In the genomic region with DNA sequence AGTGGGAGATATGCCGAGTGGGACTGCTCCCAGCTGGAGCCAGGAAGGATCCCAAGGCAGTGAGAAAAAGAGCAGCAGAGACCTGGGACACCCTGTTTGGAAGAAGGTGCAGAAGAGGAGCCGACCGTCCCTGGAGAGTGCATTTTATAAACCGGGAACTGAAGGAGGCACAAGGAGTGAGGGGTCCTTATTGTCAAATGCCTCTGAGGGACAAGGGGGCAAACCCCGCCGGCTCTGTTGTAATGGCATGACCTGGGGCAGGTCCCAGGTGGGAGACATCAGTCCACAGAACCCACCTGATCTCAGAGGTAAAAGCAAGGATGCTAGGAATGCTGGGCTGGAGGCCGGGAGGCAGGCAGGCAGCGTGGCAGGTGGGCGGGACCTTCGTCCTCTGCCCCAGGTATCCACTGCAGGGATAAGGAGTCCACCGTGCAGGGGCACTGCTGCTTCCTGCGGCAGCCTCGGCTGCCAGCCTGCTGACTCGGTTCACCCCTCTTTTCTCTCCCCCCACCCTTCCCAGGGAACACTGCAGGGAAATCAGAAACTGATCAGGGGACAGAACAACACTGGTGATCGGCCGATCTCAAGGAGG, we compare ENCODE assay signal across 37 cellular contexts.
"Had no signal": no experiment of that assay in that cellular context is flagged by ENCODE, and none has a peak within 500 bp of the region (broad histone marks: within the 10 kb centered on the region; RNA-seq: fewer than 3 reads in every experiment).

No MANE protein-coding gene starts in this region.

- H3K4me3 ChIP-seq: Peyer's patch had no signal

- H3K27ac ChIP-seq: KMS-11, Peyer's patch, VCaP had no signal

- H3K4me1 Mint-ChIP-seq: activated B cell treated with CpG ODN at 0.5 μM for 24 hours; activated CD4-positive, alpha-beta memory T cell treated with anti-CD3 and anti-CD28 coated beads, Interleukin-2, amount 10 ng/mL, durations not matched to agents 7 days and 5 days; activated naive CD4-positive, alpha-beta T cell treated with anti-CD3 and anti-CD28 coated beads, Interleukin-2, amount 50 U/mL, for 24 hours; activated naive CD8-positive, alpha-beta T cell treated with anti-CD3 and anti-CD28 coated beads, Interleukin-2, amount 50 U/mL, for 24 hours had no signal

- H3K9me3 Mint-ChIP-seq: activated CD4-positive, alpha-beta memory T cell treated with anti-CD3 and anti-CD28 coated beads, Interleukin-2, amount 10 ng/mL, durations not matched to agents 7 days and 5 days; activated naive CD4-positive, alpha-beta T cell treated with anti-CD3 and anti-CD28 coated beads, Interleukin-2, amount 50 U/mL, for 24 hours; activated naive CD8-positive, alpha-beta T cell treated with anti-CD3 and anti-CD28 coated beads, Interleukin-2, amount 50 U/mL, for 24 hours; activated T-cell treated with anti-CD3 and anti-CD28 coated beads, Interleukin-2, amount 50 U/mL, for 24 hours; activated T-helper 2 cell treated with anti-CD3 and anti-CD28 coated beads, Interferon-gamma antibody, Interleukin-2, Interleukin-4, amounts not matched to agents 10 μg/mL and 5 μg/mL and 100 μg/mL, durations not matched to agents 14 hours and 24 hours and 36 hours had no signal

- H3K27ac Mint-ChIP-seq: activated B cell treated with CpG ODN at 0.5 μM for 24 hours; activated CD4-positive, alpha-beta memory T cell treated with anti-CD3 and anti-CD28 coated beads, Interleukin-2, amount 10 ng/mL, durations not matched to agents 7 days and 5 days; activated naive CD4-positive, alpha-beta T cell treated with anti-CD3 and anti-CD28 coated beads, Interleukin-2, amount 50 U/mL, for 24 hours; activated naive CD8-positive, alpha-beta T cell treated with anti-CD3 and anti-CD28 coated beads, Interleukin-2, amount 50 U/mL, for 24 hours; activated T-cell treated with anti-CD3 and anti-CD28 coated beads, Interleukin-2, amount 50 U/mL, for 24 hours; activated T-helper 2 cell treated with anti-CD3 and anti-CD28 coated beads, Interferon-gamma antibody, Interleukin-2, Interleukin-4, amounts not matched to agents 10 μg/mL and 5 μg/mL and 100 μg/mL, durations not matched to agents 14 hours and 24 hours and 36 hours; brain had no signal

- H3K4me3 Mint-ChIP-seq: activated B cell treated with CpG ODN at 0.5 μM for 24 hours; activated CD4-positive, alpha-beta memory T cell treated with anti-CD3 and anti-CD28 coated beads, Interleukin-2, amount 10 ng/mL, durations not matched to agents 7 days and 5 days; activated naive CD4-positive, alpha-beta T cell treated with anti-CD3 and anti-CD28 coated beads, Interleukin-2, amount 50 U/mL, for 24 hours; activated naive CD8-positive, alpha-beta T cell treated with anti-CD3 and anti-CD28 coated beads, Interleukin-2, amount 50 U/mL, for 24 hours; activated T-cell treated with anti-CD3 and anti-CD28 coated beads, Interleukin-2, amount 50 U/mL, for 24 hours; brain had no signal

- DNase-seq: activated B cell treated with CpG ODN at 0.5 μM for 24 hours; activated CD4-positive, alpha-beta memory T cell treated with anti-CD3 and anti-CD28 coated beads, Interleukin-2, amount 10 ng/mL, durations not matched to agents 7 days and 5 days; activated CD4-positive, alpha-beta T cell treated with anti-CD3 and anti-CD28 coated beads for 4 hours; activated CD4-positive, CD25-positive, alpha-beta regulatory T cell treated with anti-CD3 and anti-CD28 coated beads, Interleukin-2, amount 50 U/mL, for 72 hours; activated gamma-delta T cell; activated naive CD4-positive, alpha-beta T cell treated with Interleukin-2 at 50 U/mL for 16 hours; activated naive CD8-positive, alpha-beta T cell treated with anti-CD3 and anti-CD28 coated beads, Interleukin-2, amount 50 U/mL, for 24 hours; activated T-cell treated with anti-CD3 and anti-CD28 coated beads, Interleukin-2, amount 50 U/mL, for 24 hours; anterior cingulate cortex; caudate nucleus; cerebellar nuclear complex; MM.1S; MV-4-11; NCI-H1092; NCI-H1436 treated with DMSO at 0.1 percent for 48 hours; NCI-H1694 treated with DMSO at 0.1 percent for 48 hours; NCI-H2029; NCI-H2107; NCI-H2171; NCI-H510A; NCI-H526; NCI-H748 treated with DMSO at 0.1 percent for 48 hours; NK-92 treated with Interleukin-12 subunit alpha and Interleukin-12 subunit beta, amount 100 ng/mL, for 24 hours; PC-3; Peyer's patch; RPMI8226; SHP77 treated with DMSO at 0.1 percent for 48 hours; SW 1271; T-helper 1 cell; T-helper 2 cell; T-helper 9 cell had no signal

- ATAC-seq: activated naive CD8-positive, alpha-beta T cell treated with anti-CD3 and anti-CD28 coated beads, Interleukin-2, amount 50 U/mL, for 24 hours; PC-3; SK-N-SH treated with all-trans-retinoic acid at 6 μM for 48 hours had no signal

- H3K27me3 Mint-ChIP-seq: activated CD4-positive, alpha-beta memory T cell treated with anti-CD3 and anti-CD28 coated beads, Interleukin-2, amount 10 ng/mL, durations not matched to agents 7 days and 5 days; activated naive CD4-positive, alpha-beta T cell treated with anti-CD3 and anti-CD28 coated beads, Interleukin-2, amount 50 U/mL, for 24 hours; activated naive CD8-positive, alpha-beta T cell treated with anti-CD3 and anti-CD28 coated beads, Interleukin-2, amount 50 U/mL, for 24 hours; activated T-cell treated with anti-CD3 and anti-CD28 coated beads, Interleukin-2, amount 50 U/mL, for 24 hours had no signal
